1 cellular context compared by ENCODE assay signal in genomic region chr5:151405334-151405872, GRCh38.
TF ChIP-seq lines count a peak whose summit lies in the region.

No MANE protein-coding gene starts in this region.

TF ChIP-seq in H1, 55 proteins besides CTCF, POLR2A, EP300 and RAD21:
- TF ChIP-seq CTBP2 (IDR thresholded peaks at IDR 0.05; ENCODE audit: borderline replicate concordance, insufficient read depth, insufficient read length, low read length) (no peak), SIN3A (conservative IDR thresholded peaks at IDR 0.05 in 1 of 2, IDR thresholded peaks at IDR 0.05 in 1 of 2; ENCODE audit: low read depth in 1 of 2, low read length in 2 of 2) (no peak), KDM4A (IDR thresholded peaks at IDR 0.05; ENCODE audit: low read depth, low read length, severe bottlenecking) (no peak), E2F6 (IDR thresholded peaks at IDR 0.05) (no peak), SIX5 (IDR thresholded peaks at IDR 0.05; ENCODE audit: low read depth, low read length) (no peak)
